20 cellular contexts compared by ENCODE assay signal in the genomic region with DNA sequence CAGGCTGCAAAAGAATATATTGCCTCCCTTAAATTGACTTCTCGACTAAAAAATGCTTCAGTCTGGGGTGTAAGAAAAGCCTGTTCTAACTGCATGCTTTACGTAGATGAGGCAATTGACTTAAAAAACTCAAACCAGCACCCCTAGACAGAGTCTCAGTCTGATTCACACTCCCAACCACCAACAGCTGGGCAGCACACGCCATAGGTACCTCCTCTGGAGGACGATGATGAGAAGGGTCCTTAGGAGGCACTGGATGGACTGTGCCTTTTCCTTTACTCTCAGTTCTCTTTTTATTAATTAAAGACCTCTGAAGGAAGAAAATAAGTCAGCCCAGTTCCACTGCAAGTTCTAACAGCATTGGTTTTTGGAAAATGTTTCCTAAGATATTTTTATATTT.
A peak's percentile ranks its signal among the peaks of the same experiment; 100 is the strongest.
DNase-seq lines count a peak whose midpoint lies in the region; ATAC-seq and TF ChIP-seq lines count a peak whose summit lies in the region.
"Had no signal": no experiment of that assay in that cellular context is flagged by ENCODE, and none has a peak within 500 bp of the region (broad histone marks: within the 10 kb centered on the region; RNA-seq: fewer than 3 reads in every experiment).

No MANE protein-coding gene starts in this region.

- H3K27me3 Mint-ChIP-seq in brain: no peaks in the 10 kb centered on the region
- H3K27me3 Mint-ChIP-seq: CD4-positive, CD25-positive, alpha-beta regulatory T cell had no signal

- H3K4me1 ChIP-seq in psoas muscle: peaks cover 23% of the 10 kb centered on the region
- H3K4me1 ChIP-seq: right lobe of liver, SJSA1 had no signal

- TF ChIP-seq CTCF in brain (conservative IDR thresholded peaks at IDR 0.05) (no peak), psoas muscle (IDR thresholded peaks at IDR 0.05) (no peak)

- H3K9me3 ChIP-seq in psoas muscle: no peaks in the 10 kb centered on the region
- H3K9me3 ChIP-seq: gastroesophageal sphincter, right lobe of liver, SJSA1 had no signal

- H3K9me3 Mint-ChIP-seq in brain: no peaks in the 10 kb centered on the region
- H3K9me3 Mint-ChIP-seq: CD4-positive, CD25-positive, alpha-beta regulatory T cell had no signal

- peaks cover 3% of the 10 kb centered on the region for H3K36me3 Mint-ChIP-seq in brain
- H3K36me3 Mint-ChIP-seq: CD4-positive, CD25-positive, alpha-beta regulatory T cell; naive thymus-derived CD4-positive, alpha-beta T cell had no signal

- no peaks in the 10 kb centered on the region for H3K27me3 ChIP-seq in psoas muscle (ENCODE audit: insufficient read depth in 3 of 3, low read length in 2 of 3)
- H3K27me3 ChIP-seq: gastroesophageal sphincter, right lobe of liver had no signal

- peak overlapping the region in 1 of 5 experiments; percentile 49 for H3K4me3 Mint-ChIP-seq in brain
- H3K4me3 Mint-ChIP-seq: CD4-positive, CD25-positive, alpha-beta regulatory T cell; naive thymus-derived CD4-positive, alpha-beta T cell had no signal

- ATAC-seq in GM18907 (IDR thresholded peaks at IDR 0.05; ENCODE audit: unreplicated experiment): peak; percentile 54
- ATAC-seq in GM21723 (IDR thresholded peaks at IDR 0.05; ENCODE audit: unreplicated experiment): peak; percentile 53
- ATAC-seq in HG03280 (IDR thresholded peaks at IDR 0.05; ENCODE audit: unreplicated experiment): peak; percentile 29
- ATAC-seq in psoas muscle: no peak
- no peak for ATAC-seq in left colon
- ATAC-seq: gastroesophageal sphincter; left cardiac atrium; naive thymus-derived CD4-positive, alpha-beta T cell; right lobe of liver had no signal

- no peak overlapping the region for H3K27ac ChIP-seq in psoas muscle
- H3K27ac ChIP-seq: brain microvascular endothelial cell, gastroesophageal sphincter, GM23248, right lobe of liver, SJSA1 had no signal

- DNase-seq in SKM-1 treated with dmso at 0.1 percent for 144 hours (lab: John Stamatoyannopoulos, UW; ENCODE audit: unreplicated experiment): no peak
- no peak for DNase-seq in activated effector memory CD4-positive, alpha-beta T cell treated with Interleukin-2 at 50 U/mL for 16 hours
- no peak for DNase-seq in psoas muscle
- no peak for DNase-seq in left colon
- DNase-seq: brain microvascular endothelial cell; CD4-positive, CD25-positive, alpha-beta regulatory T cell; effector memory CD4-positive, alpha-beta T cell; GDM1; GM23248; left cardiac atrium; naive thymus-derived CD4-positive, alpha-beta T cell; NCI-H1105 treated with DMSO at 0.1 percent for 48 hours; NCI-H748 treated with DMSO at 0.1 percent for 48 hours; right lobe of liver had no signal

- peaks cover 18% of the 10 kb centered on the region for H3K4me1 Mint-ChIP-seq in brain
- H3K4me1 Mint-ChIP-seq: CD4-positive, CD25-positive, alpha-beta regulatory T cell; naive thymus-derived CD4-positive, alpha-beta T cell had no signal

- H3K4me3 ChIP-seq in psoas muscle: no peak overlapping the region
- H3K4me3 ChIP-seq: gastroesophageal sphincter, GM23248, right lobe of liver, SJSA1 had no signal

- peak overlapping the region in 3 of 5 experiments; percentile 21 to 81 (median 54) for H3K27ac Mint-ChIP-seq in brain
- H3K27ac Mint-ChIP-seq: CD4-positive, CD25-positive, alpha-beta regulatory T cell; naive thymus-derived CD4-positive, alpha-beta T cell had no signal

- no peaks in the 10 kb centered on the region for H3K36me3 ChIP-seq in psoas muscle (ENCODE audit: insufficient read depth in 1 of 2, low read depth in 1 of 2)
- H3K36me3 ChIP-seq: brain microvascular endothelial cell, gastroesophageal sphincter, right lobe of liver, SJSA1 had no signal

- intact Hi-C loops in psoas muscle (cut with DNase I): no loop called here
- intact Hi-C loops in left colon (cut with DNase I, micrococcal nuclease): no loop called here

- 67 to 68% (median 68%) methylated on average over 4 of the region's 4 CpGs for WGBS in psoas muscle, 3 donors

Comparison
In these comparisons a context has a peak if more than half of its experiments do, and no peak if none do; other contexts are left out.
1. ATAC-seq: peak in GM18907 (single experiment), GM21723 (single experiment) and HG03280 (single experiment); none in psoas muscle (0 of 4) and left colon (single experiment).